In the genomic region with DNA sequence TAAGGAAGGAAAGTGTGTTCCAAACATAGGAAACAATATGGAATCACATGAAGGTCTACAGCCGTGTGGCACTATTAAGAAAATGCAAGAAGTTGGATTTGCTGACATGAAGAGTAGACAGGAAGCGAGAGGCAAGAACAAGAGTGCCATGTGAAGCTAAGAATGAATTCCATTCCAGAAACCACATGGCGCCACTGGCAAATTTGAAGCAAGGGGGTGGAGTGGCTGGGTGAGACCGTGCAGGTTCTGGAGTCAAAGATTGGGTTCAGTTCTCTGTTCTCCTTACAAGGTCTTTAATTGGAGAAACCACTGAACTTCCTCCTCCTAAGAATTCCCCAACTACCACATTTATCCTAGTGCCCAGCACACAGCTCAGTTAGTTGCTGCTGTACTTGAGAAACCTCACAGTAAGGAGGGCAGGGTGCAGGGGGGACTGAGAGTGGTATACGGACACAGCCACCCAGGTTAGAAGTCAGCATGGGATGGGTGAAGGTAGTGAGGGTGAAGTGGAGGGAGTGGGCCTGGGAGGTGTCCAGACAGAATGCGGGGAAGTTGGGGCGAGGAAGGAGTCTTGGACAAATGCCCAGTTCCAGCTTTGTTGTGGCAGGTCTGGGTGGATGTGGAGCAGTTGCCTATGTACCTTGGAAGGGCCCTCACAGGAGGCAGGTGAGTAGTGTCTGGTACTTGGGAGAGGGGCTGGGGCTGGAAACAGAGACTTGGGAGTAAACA, we compare ENCODE assay signal across 18 cellular contexts.
"Had no signal": no experiment of that assay in that cellular context is flagged by ENCODE, and none has a peak within 500 bp of the region (broad histone marks: within the 10 kb centered on the region; RNA-seq: fewer than 3 reads in every experiment).

No MANE protein-coding gene starts in this region.

- H3K9me3 Mint-ChIP-seq: activated T-helper 1 cell treated with anti-CD3 and anti-CD28 coated beads, Interleukin-12 subunit alpha, Interleukin-12 subunit beta, Interleukin-2, Interleukin-4 antibody, amounts not matched to agents 30 ng/mL and 10 ng/mL and 1 ng/mL, durations not matched to agents 14 hours and 24 hours and 36 hours; immature natural killer cell; natural killer cell treated with Interleukin-12 subunit alpha and Interleukin-12 subunit beta and Interleukin-15 and Interleukin-18, amount 100 ng/mL, for 72 hours had no signal

- H3K4me3 ChIP-seq: adrenal gland, tibial nerve had no signal

- ATAC-seq: activated CD8-positive, alpha-beta T cell treated with anti-CD3 and anti-CD28 coated beads, Interleukin-2, amount 10 ng/mL, durations not matched to agents 7 days and 5 days; left cardiac atrium; natural killer cell treated with Interleukin-12 subunit alpha and Interleukin-12 subunit beta and Interleukin-15 and Interleukin-18, amount 100 ng/mL, for 72 hours; stimulated activated naive B cell treated with anti-CD40 and anti-IgM and Interleukin-4, amounts not matched to agents 10 μg/mL and 1 μg/mL and 100 μg/mL, for 72 hours had no signal

- H3K27ac ChIP-seq: tibial nerve had no signal

- H3K4me3 Mint-ChIP-seq: activated CD8-positive, alpha-beta T cell treated with anti-CD3 and anti-CD28 coated beads, Interleukin-2, amount 10 ng/mL, durations not matched to agents 7 days and 5 days; activated T-helper 1 cell treated with anti-CD3 and anti-CD28 coated beads, Interleukin-12 subunit alpha, Interleukin-12 subunit beta, Interleukin-2, Interleukin-4 antibody, amounts not matched to agents 30 ng/mL and 10 ng/mL and 1 ng/mL, durations not matched to agents 14 hours and 24 hours and 36 hours; immature natural killer cell; memory B cell; natural killer cell treated with Interleukin-12 subunit alpha and Interleukin-12 subunit beta and Interleukin-15 and Interleukin-18, amount 100 ng/mL, for 72 hours; stimulated activated naive B cell treated with anti-CD40 and anti-IgM and Interleukin-4, amounts not matched to agents 10 μg/mL and 1 μg/mL and 100 μg/mL, for 72 hours had no signal

- DNase-seq: activated CD4-positive, alpha-beta T cell treated with anti-CD3 and anti-CD28 coated beads for 4 hours; activated CD8-positive, alpha-beta memory T cell treated with anti-CD3 and anti-CD28 coated beads, Interleukin-2, amount 50 U/mL, for 48 hours; activated CD8-positive, alpha-beta T cell treated with anti-CD3 and anti-CD28 coated beads, Interleukin-2, amount 10 ng/mL, durations not matched to agents 7 days and 5 days; activated naive CD4-positive, alpha-beta T cell treated with anti-CD3 and anti-CD28 coated beads, Interleukin-2, amount 50 U/mL, for 16 hours; glutamatergic neuron; immature natural killer cell; left cardiac atrium; nucleus accumbens; right cardiac atrium; stimulated activated CD4-positive, alpha-beta T cell treated with anti-CD3 and anti-CD28 coated beads, Interleukin-1b, Interleukin-23, amount 100 ng/mL, for 48 hours; stimulated activated naive B cell treated with anti-CD40 and anti-IgM and Interleukin-4, amounts not matched to agents 10 μg/mL and 1 μg/mL and 100 μg/mL, for 72 hours; T-helper 9 cell had no signal

- H3K4me1 ChIP-seq: tibial nerve had no signal

- H3K4me1 Mint-ChIP-seq: immature natural killer cell had no signal

- H3K36me3 ChIP-seq: adrenal gland had no signal

- H3K27me3 ChIP-seq: adrenal gland, tibial nerve had no signal

- H3K27me3 Mint-ChIP-seq: memory B cell; natural killer cell treated with Interleukin-12 subunit alpha and Interleukin-12 subunit beta and Interleukin-15 and Interleukin-18, amount 100 ng/mL, for 72 hours; progenitor cell of endocrine pancreas; stimulated activated naive B cell treated with anti-CD40 and anti-IgM and Interleukin-4, amounts not matched to agents 10 μg/mL and 1 μg/mL and 100 μg/mL, for 72 hours had no signal

- H3K27ac Mint-ChIP-seq: activated CD8-positive, alpha-beta T cell treated with anti-CD3 and anti-CD28 coated beads, Interleukin-2, amount 10 ng/mL, durations not matched to agents 7 days and 5 days; activated T-helper 1 cell treated with anti-CD3 and anti-CD28 coated beads, Interleukin-12 subunit alpha, Interleukin-12 subunit beta, Interleukin-2, Interleukin-4 antibody, amounts not matched to agents 30 ng/mL and 10 ng/mL and 1 ng/mL, durations not matched to agents 14 hours and 24 hours and 36 hours; immature natural killer cell; memory B cell; natural killer cell treated with Interleukin-12 subunit alpha and Interleukin-12 subunit beta and Interleukin-15 and Interleukin-18, amount 100 ng/mL, for 72 hours; progenitor cell of endocrine pancreas; stimulated activated naive B cell treated with anti-CD40 and anti-IgM and Interleukin-4, amounts not matched to agents 10 μg/mL and 1 μg/mL and 100 μg/mL, for 72 hours had no signal
